17 cellular contexts compared by ENCODE assay signal in the genomic region with DNA sequence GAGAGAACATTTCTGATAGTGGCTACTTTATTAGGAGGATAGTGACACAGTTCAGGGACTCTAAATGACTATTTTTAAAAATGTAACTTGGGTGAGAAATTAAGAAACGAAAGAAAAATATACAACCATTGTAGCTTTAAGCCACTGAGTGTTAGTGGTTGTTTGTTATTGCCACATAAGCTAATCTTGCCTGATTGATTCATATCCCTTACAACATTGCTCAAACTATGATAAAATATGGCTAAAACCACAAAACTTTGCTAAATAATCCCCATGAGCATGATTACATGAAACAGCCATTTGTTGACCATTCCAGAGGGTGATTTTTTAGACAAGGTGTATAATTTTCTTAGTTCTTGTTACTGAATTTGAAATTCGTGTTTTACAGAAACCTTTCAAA.
"Had no signal": no experiment of that assay in that cellular context is flagged by ENCODE, and none has a peak within 500 bp of the region (broad histone marks: within the 10 kb centered on the region; RNA-seq: fewer than 3 reads in every experiment).

No MANE protein-coding gene starts in this region.

- ATAC-seq: activated CD4-positive, alpha-beta T cell treated with anti-CD3 and anti-CD28 coated beads for 36 hours; activated naive CD4-positive, alpha-beta T cell treated with anti-CD3 and anti-CD28 coated beads, Interleukin-2, amount 50 U/mL, for 72 hours; gastroesophageal sphincter; heart left ventricle; WTC11 had no signal

- DNase-seq: activated CD4-positive, alpha-beta T cell treated with anti-CD3 and anti-CD28 coated beads for 36 hours; activated CD4-positive, alpha-beta T cell treated with anti-CD3 and anti-CD28 coated beads, Interleukin-2, amount 50 U/mL, for 48 hours; activated gamma-delta T cell; adrenal gland; dorsolateral prefrontal cortex; heart left ventricle; kidney glomerular epithelial cell; left ventricle myocardium inferior; occipital lobe; posterior cingulate gyrus; stimulated activated CD8-positive, alpha-beta memory T cell treated with anti-CD3 and anti-CD28 coated beads, Interleukin-4, amount 100 ng/mL, for 48 hours; stimulated activated naive CD4-positive, alpha-beta T cell had no signal

- H3K27ac ChIP-seq: adrenal gland, cardiac muscle cell, dorsolateral prefrontal cortex, epithelial cell of prostate, gastroesophageal sphincter, heart left ventricle, left ventricle myocardium inferior had no signal

- H3K4me3 ChIP-seq: adrenal gland, cardiac muscle cell, dorsolateral prefrontal cortex, gastroesophageal sphincter, heart left ventricle, left ventricle myocardium inferior had no signal

- H3K9me3 ChIP-seq: gastroesophageal sphincter, heart left ventricle had no signal

- H3K4me1 ChIP-seq: adrenal gland, gastroesophageal sphincter, heart left ventricle, left ventricle myocardium inferior had no signal

- H3K36me3 ChIP-seq: adrenal gland, cardiac muscle cell, gastroesophageal sphincter, heart left ventricle, left ventricle myocardium inferior had no signal

- H3K27me3 ChIP-seq: adrenal gland, cardiac muscle cell, dorsolateral prefrontal cortex, gastroesophageal sphincter, heart left ventricle had no signal
